Comparison of ENCODE assay signal across 8 cellular contexts in genomic region chr3:151085227-151085888, GRCh38. TPM values are rescaled to one million over a fixed set of nuclear protein-coding genes. Genes with fewer than 3 reads are reported as not detected.
DNase-seq lines count a peak whose midpoint lies in the region; ATAC-seq, FAIRE-seq and TF ChIP-seq lines count a peak whose summit lies in the region.

MED12L (plus strand) TSS chr3:151085664; CDS start chr3:151086927, 1,263 bp downstream.

- peak within 1 kb of the TSS; percentile 86 for H3K4me2 ChIP-seq in endothelial cell of umbilical vein (ENCODE audit: insufficient read depth, low read length)

- POLR2A ChIA-PET in endothelial cell of umbilical vein (lab: Charles Lee): no interaction called here

- CTCF ChIA-PET in endothelial cell of umbilical vein (lab: Charles Lee): interaction anchor here (0.9 to 2.5 kb wide), 11 partner anchors 15 to 382 kb away, joined by 3 to 14 read pairs (median 4); partner anchors contain the start of genes ERICH6 and SIAH2

- no TSS peak for BruUV-seq in endothelial cell of umbilical vein (replicated peaks; lab: Mats Ljungman, UMichigan)

- no peak for TF ChIP-seq POLR2A in endothelial cell of umbilical vein (IDR thresholded peaks at IDR 0.05; ENCODE audit: low read depth, low read length)

- no peaks in the 10 kb centered on the region for H3K9me1 ChIP-seq in endothelial cell of umbilical vein (replicated peaks; ENCODE audit: control insufficient read depth, extremely low read depth, insufficient read depth, low read length)

- peaks cover 31 to 38% of the 10 kb centered on the region in 2 experiments for H3K27me3 ChIP-seq in endothelial cell of umbilical vein (ENCODE audit: control insufficient read depth in 2 of 2, insufficient read depth in 2 of 2, low read length in 2 of 2)

- no peaks in the 10 kb centered on the region for H3K79me2 ChIP-seq in endothelial cell of umbilical vein (ENCODE audit: control insufficient read depth, insufficient read depth, low read length)

- no peak within 1 kb of the TSS for H3K9ac ChIP-seq in endothelial cell of umbilical vein (replicated peaks; ENCODE audit: extremely low read depth, insufficient read depth, low read length)

- H3K27ac ChIP-seq in endothelial cell of umbilical vein (ENCODE audit: insufficient read depth, low read depth, low read length): no peak within 1 kb of the TSS

- ATAC-seq in GM18868 (IDR thresholded peaks at IDR 0.05; ENCODE audit: unreplicated experiment) (peak; percentile 56), HG03108 (IDR thresholded peaks at IDR 0.05; ENCODE audit: unreplicated experiment) (peak; percentile 52)

- DNase-seq in AG09309 (ENCODE audit: low read depth) (peak; percentile 17), NCI-H2227 treated with DMSO at 0.1 percent for 48 hours (lab: John Stamatoyannopoulos, UW) (peak; percentile 53), endothelial cell of umbilical vein (ENCODE audit: low read depth, low spot score) (peak; percentile 53), mesenteric fat pad (ENCODE audit: low spot score) (peak; percentile 94)
- peak; percentile 84 for DNase-seq in activated CD8-positive, alpha-beta memory T cell treated with anti-CD3 and anti-CD28 coated beads for 24 hours
- DNase-seq in stimulated activated CD8-positive, alpha-beta memory T cell treated with anti-CD3 and anti-CD28 coated beads, Interleukin-2, amount 100 ng/mL, for 48 hours (ENCODE audit: low read depth in 2 of 2): peak; percentile 50 to 58

- H3K4me3 ChIP-seq in AG09309 (ENCODE audit: control insufficient read depth, low read depth, low read length) (peak within 1 kb of the TSS; percentile 67), endothelial cell of umbilical vein (replicated peaks in 1 of 3; ENCODE audit: insufficient read depth in 1 of 3, low read depth in 1 of 3, low read length in 3 of 3) (peak within 1 kb of the TSS; percentile 42 to 47 (median 44))

- H3K9me3 ChIP-seq in endothelial cell of umbilical vein (replicated peaks; ENCODE audit: control insufficient read depth, insufficient read depth, low read length): no peaks in the 10 kb centered on the region

- no peaks in the 10 kb centered on the region for H3K4me1 ChIP-seq in endothelial cell of umbilical vein (ENCODE audit: control insufficient read depth, extremely low read depth, insufficient read depth, low read length)

- no peak for TF ChIP-seq CTCF in AG09309 (IDR thresholded peaks at IDR 0.05; ENCODE audit: control insufficient read depth, insufficient read depth, low read depth, low read length, missing control alignments)
- TF ChIP-seq CTCF in endothelial cell of umbilical vein (IDR thresholded peaks at IDR 0.05; ENCODE audit: extremely low read depth in 1 of 2, insufficient read depth in 1 of 2, low read depth in 1 of 2, low read length in 2 of 2): no peak

- H4K20me1 ChIP-seq in endothelial cell of umbilical vein (replicated peaks; ENCODE audit: control insufficient read depth, extremely low read depth, insufficient read depth, low read length): no peaks in the 10 kb centered on the region

- peak; percentile 61 for FAIRE-seq in endothelial cell of umbilical vein (lab: Jason Lieb, UNC)

- intact Hi-C loops in endothelial cell of umbilical vein (cut with micrococcal nuclease): loop anchor here (1.0 to 5.0 kb wide), 3 partner anchors 18 to 483 kb away; partner anchors contain the start of gene SELENOT

- H2AFZ ChIP-seq in endothelial cell of umbilical vein (ENCODE audit: low read depth, low read length): peak within 1 kb of the TSS; percentile 81

- dilution Hi-C loops in endothelial cell of umbilical vein (cut with MboI; ENCODE audit: extremely low pct_ligation_motif_present, low sequenced_read_pairs): no loop called here

- H3K36me3 ChIP-seq in endothelial cell of umbilical vein (ENCODE audit: control insufficient read depth in 2 of 2, extremely low read depth in 1 of 2, insufficient read depth in 2 of 2, low read length in 2 of 2): no peaks in the 10 kb centered on the region

TF ChIP-seq in endothelial cell of umbilical vein, 7 proteins besides CTCF, POLR2A, EP300 and RAD21:
- TF ChIP-seq JUN (IDR thresholded peaks at IDR 0.05; ENCODE audit: borderline replicate concordance, insufficient read depth, insufficient read length, low read depth) (no peak), EZH2 (IDR thresholded peaks at IDR 0.05; ENCODE audit: borderline replicate concordance, low read depth, low read length, severe bottlenecking) (no peak), FOS (IDR thresholded peaks at IDR 0.05; ENCODE audit: borderline replicate concordance, insufficient read depth, low read length) (no peak), POLR2AphosphoS5 (IDR thresholded peaks at IDR 0.05; ENCODE audit: insufficient read depth, low read depth, low read length) (no peak), MAX (IDR thresholded peaks at IDR 0.05; ENCODE audit: insufficient read depth, insufficient read length) (no peak), GATA2 (IDR thresholded peaks at IDR 0.05; ENCODE audit: insufficient read depth, insufficient read length, low read depth, low read length) (no peak), MYC (IDR thresholded peaks at IDR 0.05; ENCODE audit: low read depth, low read length) (no peak)

RNA-seq across cellular contexts. Expression of gene MED12L, which starts in this region (rescaled TPM):
- 0.23 and 0.27 TPM in 2 replicates for total RNA-seq in endothelial cell of umbilical vein
- 0.03 TPM in 2 replicates for polyA plus RNA-seq in endothelial cell of umbilical vein
- polyA plus RNA-seq in endothelial cell of umbilical vein (2011; cell fraction: cytosol; rRNA removed): 0.01 TPM in 2 replicates
- 0.09 and 0.11 TPM in 2 replicates for polyA plus RNA-seq in endothelial cell of umbilical vein (2011; cell fraction: nucleus; rRNA removed)
- 0.27 TPM in 1 of 2 replicates, not detected in the other for polyA plus RNA-seq in endothelial cell of umbilical vein (2012)
- 0.30 and 0.41 TPM in 2 replicates for polyA minus RNA-seq in endothelial cell of umbilical vein
- not detected for polyA minus RNA-seq in endothelial cell of umbilical vein (2011; cell fraction: cytosol; rRNA and poly(A)+ RNA removed)
- polyA minus RNA-seq in endothelial cell of umbilical vein (2011; cell fraction: nucleus; rRNA and poly(A)+ RNA removed): 1.1 and 1.8 TPM in 2 replicates
- total RNA-seq in mesenteric fat pad: 0.48 TPM

Comparison
In these comparisons a context has a peak if more than half of its experiments do, and no peak if none do; other contexts are left out.
1. Peak in DNase-seq in mesenteric fat pad; RNA of the gene not detected or under 1 TPM.
2. DNase-seq: peak in every context shown above with its lines; median percentile 94 in mesenteric fat pad; 84 in activated CD8-positive, alpha-beta memory T cell treated with anti-CD3 and anti-CD28 coated beads for 24 hours; 54 in stimulated activated CD8-positive, alpha-beta memory T cell treated with anti-CD3 and anti-CD28 coated beads, Interleukin-2, amount 100 ng/mL, for 48 hours; 53 in NCI-H2227 treated with DMSO at 0.1 percent for 48 hours; 53 in endothelial cell of umbilical vein; 17 in AG09309.